Comparison of ENCODE assay signal across 8 cellular contexts in genomic region chr1:51235611-51236547, GRCh38. TPM values are rescaled to one million over a fixed set of nuclear protein-coding genes. Genes with fewer than 3 reads are reported as not detected.
DNase-seq lines count a peak whose midpoint lies in the region; ATAC-seq and TF ChIP-seq lines count a peak whose summit lies in the region.

Gene RNF11 (plus strand): TSS chr1:51236273. CDS start chr1:51236757, 484 bp downstream.

- no peak within 1 kb of the TSS for H3K4me3 Mint-ChIP-seq in endodermal cell

- H3K36me3 ChIP-seq in endodermal cell (ENCODE audit: control insufficient read depth, insufficient read depth, low read length) (no peaks in the 10 kb centered on the region), mesodermal cell (ENCODE audit: control insufficient read depth, insufficient read depth, low read length) (peaks cover 11% of the 10 kb centered on the region)

- H3K27me3 Mint-ChIP-seq in endodermal cell (ENCODE audit: insufficient read depth) = peaks cover 3% of the 10 kb centered on the region

- peak; percentile 95 for DNase-seq in COR-L47 (lab: John Stamatoyannopoulos, UW)
- DNase-seq in HUDEP-2 (lab: John Stamatoyannopoulos, UW; ENCODE audit: unreplicated experiment in 76 of 76) = peak in 72 of 76 experiments; percentile 37 to 90 (median 78)
- peak; percentile 77 for DNase-seq in NOMO-1 treated with dmso at 0.1 percent for 144 hours (lab: John Stamatoyannopoulos, UW; ENCODE audit: unreplicated experiment)
- DNase-seq in activated CD8-positive, alpha-beta memory T cell treated with anti-CD3 and anti-CD28 coated beads, Interleukin-2, amount 50 U/mL, for 24 hours (ENCODE audit: extremely low read depth) = peak; percentile 73
- peak; percentile 95 for DNase-seq in endodermal cell
- DNase-seq in stimulated activated CD8-positive, alpha-beta memory T cell treated with anti-CD3 and anti-CD28 coated beads, Interleukin-15, amount 100 ng/mL, for 24 hours (ENCODE audit: low read depth) = peak; percentile 83

- TF ChIP-seq CTCF in endodermal cell (conservative IDR thresholded peaks at IDR 0.05) = no peak

- H3K9ac ChIP-seq in endodermal cell (ENCODE audit: extremely low read depth, low read length, poor library complexity, severe bottlenecking) = peak within 1 kb of the TSS; percentile 91

- H3K9me3 ChIP-seq in endodermal cell (ENCODE audit: control insufficient read depth, low read length) = no peaks in the 10 kb centered on the region
- no peaks in the 10 kb centered on the region for H3K9me3 ChIP-seq in mesodermal cell (ENCODE audit: control insufficient read depth, low read length)

- peak within 1 kb of the TSS; percentile 86 for H3K27ac ChIP-seq in endodermal cell (ENCODE audit: low read depth, low read length)
- peak within 1 kb of the TSS; percentile 77 for H3K27ac ChIP-seq in mesodermal cell (ENCODE audit: low read depth, low read length, severe bottlenecking)

- H3K27me3 ChIP-seq in endodermal cell (ENCODE audit: control insufficient read depth, insufficient read depth, low read length, poor library complexity, severe bottlenecking) = no peaks in the 10 kb centered on the region

- no peaks in the 10 kb centered on the region for H3K9me3 Mint-ChIP-seq in endodermal cell

- WGBS in endodermal cell (ENCODE audit: insufficient coverage in 1 of 2, insufficient read length in 1 of 2), 2 experiments = 2 to 21% methylated on average over 6 to 60 of the region's 62 CpGs
- WGBS in mesodermal cell (ENCODE audit: insufficient coverage in 2 of 2), 2 experiments = 5% methylated on average over 30 to 45 of the region's 62 CpGs

- H3K4me3 ChIP-seq in endodermal cell (ENCODE audit: low read length) (peak within 1 kb of the TSS; percentile 98), mesodermal cell (ENCODE audit: extremely low read depth, insufficient read depth, low read length, poor library complexity, severe bottlenecking) (peak within 1 kb of the TSS; percentile 95)

- peak within 1 kb of the TSS; percentile 92 for H3K27ac Mint-ChIP-seq in endodermal cell

- peak; percentile 82 for ATAC-seq in GM21381 (IDR thresholded peaks at IDR 0.05; ENCODE audit: unreplicated experiment)

- H3K4me1 Mint-ChIP-seq in endodermal cell = peaks cover 28% of the 10 kb centered on the region

- H3K4me1 ChIP-seq in endodermal cell (ENCODE audit: control insufficient read depth, insufficient read depth, low read length) (no peaks in the 10 kb centered on the region), mesodermal cell (ENCODE audit: control insufficient read depth, insufficient read depth, low read length, poor library complexity, severe bottlenecking) (peaks cover 7% of the 10 kb centered on the region)

- peaks cover 6% of the 10 kb centered on the region for H3K36me3 Mint-ChIP-seq in endodermal cell (ENCODE audit: low read depth)

RNA-seq across cellular contexts. Expression of gene RNF11, which starts in this region (rescaled TPM):
- total RNA-seq in endodermal cell = 100 to 1,000 TPM in 1 of 2 donors, 10 to 100 TPM in 1; 84.1 to 103 TPM
- 68.5 TPM for polyA plus RNA-seq in endodermal cell (2013, experiment 1 of 2)
- polyA plus RNA-seq in endodermal cell (2013, experiment 2 of 2) = 68.6 TPM
- 92.6 TPM for polyA plus RNA-seq in mesodermal cell (2013, experiment 1 of 2)
- polyA plus RNA-seq in mesodermal cell (2013, experiment 2 of 2) = 77.3 TPM

Comparison
In these comparisons a context has a peak if more than half of its experiments do, and no peak if none do; other contexts are left out.
1. Peak in every context shown above with its lines: DNase-seq, ATAC-seq, H3K4me3 ChIP-seq and H3K27ac ChIP-seq.